Comparison of ENCODE assay signal across 1 cellular context in the genomic region with DNA sequence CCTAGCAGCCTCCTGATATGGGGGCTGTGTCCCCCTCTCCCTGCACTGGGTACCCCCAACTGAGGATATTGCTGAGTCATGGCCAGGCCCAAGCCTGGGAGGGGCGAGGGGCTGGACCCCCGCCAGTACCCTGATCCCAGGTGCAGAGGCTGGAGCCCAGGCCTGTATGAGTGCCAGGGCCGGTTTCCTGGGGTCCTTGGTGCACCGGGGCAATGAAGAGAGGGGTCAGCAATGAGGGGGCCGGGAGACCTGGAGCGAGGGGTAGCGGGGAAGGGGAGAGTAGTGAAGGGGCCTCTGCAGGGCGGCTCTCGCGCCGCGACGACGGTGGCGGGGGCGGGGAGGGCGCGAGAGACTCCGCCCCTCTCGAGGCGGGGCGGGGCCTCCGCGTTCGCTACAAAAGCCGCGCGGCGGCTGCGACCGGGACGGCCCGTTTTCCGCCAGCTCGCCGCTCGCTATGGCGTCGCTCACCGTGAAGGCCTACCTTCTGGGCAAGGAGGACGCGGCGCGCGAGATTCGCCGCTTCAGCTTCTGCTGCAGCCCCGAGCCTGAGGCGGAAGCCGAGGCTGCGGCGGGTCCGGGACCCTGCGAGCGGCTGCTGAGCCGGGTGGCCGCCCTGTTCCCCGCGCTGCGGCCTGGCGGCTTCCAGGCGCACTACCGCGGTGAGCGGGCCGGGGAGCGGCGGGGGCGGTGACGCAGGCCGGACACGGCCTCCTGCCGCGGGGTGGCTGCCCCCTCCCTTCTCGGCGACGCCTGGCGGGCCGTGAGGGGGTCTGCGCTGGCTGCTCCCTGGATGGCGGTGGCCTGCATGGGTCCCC.
TF ChIP-seq lines count a peak whose summit lies in the region.

A gene (plus strand): TSS at position 423 of the 815 bp plus-strand sequence. CDS start 32 bp downstream, at position 455.

TF ChIP-seq in HepG2, 621 proteins besides CTCF, POLR2A, EP300 and RAD21 (continued from another document and continues in another):
- TF ChIP-seq, protein P1, sequence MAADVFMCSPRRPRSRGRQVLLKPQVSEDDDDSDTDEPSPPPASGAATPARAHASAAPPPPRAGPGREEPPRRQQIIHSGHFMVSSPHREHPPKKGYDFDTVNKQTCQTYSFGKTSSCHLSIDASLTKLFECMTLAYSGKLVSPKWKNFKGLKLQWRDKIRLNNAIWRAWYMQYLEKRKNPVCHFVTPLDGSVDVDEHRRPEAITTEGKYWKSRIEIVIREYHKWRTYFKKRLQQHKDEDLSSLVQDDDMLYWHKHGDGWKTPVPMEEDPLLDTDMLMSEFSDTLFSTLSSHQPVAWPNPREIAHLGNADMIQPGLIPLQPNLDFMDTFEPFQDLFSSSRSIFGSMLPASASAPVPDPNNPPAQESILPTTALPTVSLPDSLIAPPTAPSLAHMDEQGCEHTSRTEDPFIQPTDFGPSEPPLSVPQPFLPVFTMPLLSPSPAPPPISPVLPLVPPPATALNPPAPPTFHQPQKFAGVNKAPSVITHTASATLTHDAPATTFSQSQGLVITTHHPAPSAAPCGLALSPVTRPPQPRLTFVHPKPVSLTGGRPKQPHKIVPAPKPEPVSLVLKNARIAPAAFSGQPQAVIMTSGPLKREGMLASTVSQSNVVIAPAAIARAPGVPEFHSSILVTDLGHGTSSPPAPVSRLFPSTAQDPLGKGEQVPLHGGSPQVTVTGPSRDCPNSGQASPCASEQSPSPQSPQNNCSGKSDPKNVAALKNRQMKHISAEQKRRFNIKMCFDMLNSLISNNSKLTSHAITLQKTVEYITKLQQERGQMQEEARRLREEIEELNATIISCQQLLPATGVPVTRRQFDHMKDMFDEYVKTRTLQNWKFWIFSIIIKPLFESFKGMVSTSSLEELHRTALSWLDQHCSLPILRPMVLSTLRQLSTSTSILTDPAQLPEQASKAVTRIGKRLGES (CRISPR knock-in tag; IDR thresholded peaks at IDR 0.05; ENCODE audit: borderline replicate concordance): no peak; the same call in 1 of the 2 replicates
- TF ChIP-seq, protein P2, sequence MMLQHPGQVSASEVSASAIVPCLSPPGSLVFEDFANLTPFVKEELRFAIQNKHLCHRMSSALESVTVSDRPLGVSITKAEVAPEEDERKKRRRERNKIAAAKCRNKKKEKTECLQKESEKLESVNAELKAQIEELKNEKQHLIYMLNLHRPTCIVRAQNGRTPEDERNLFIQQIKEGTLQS (CRISPR knock-in tag; IDR thresholded peaks at IDR 0.05): no peak; the same call in 1 of the 2 replicates
- peak; percentile 61 for TF ChIP-seq FOXO1 (CRISPR knock-in tag; IDR thresholded peaks at IDR 0.05)
- no peak for TF ChIP-seq SP1 (IDR thresholded peaks at IDR 0.05)
- peak; percentile 60 for TF ChIP-seq SP1 (CRISPR knock-in tag; IDR thresholded peaks at IDR 0.05)
- no peak; the same call in 1 of the 2 replicates for TF ChIP-seq REPIN1 (CRISPR knock-in tag; IDR thresholded peaks at IDR 0.05; ENCODE audit: borderline replicate concordance, low read depth)
- TF ChIP-seq ZNF205 (CRISPR knock-in tag; IDR thresholded peaks at IDR 0.05): no peak
- TF ChIP-seq NFIB (CRISPR knock-in tag; IDR thresholded peaks at IDR 0.05; ENCODE audit: borderline replicate concordance): no peak
- TF ChIP-seq ZNF556 (CRISPR knock-in tag; IDR thresholded peaks at IDR 0.05; ENCODE audit: borderline replicate concordance): peak; percentile 60; the same call in 1 of the 2 replicates
- 0 out of 2 replicates have a peak, but pooled peaks have one; percentile 55 for TF ChIP-seq NCOA2 (CRISPR knock-in tag; IDR thresholded peaks at IDR 0.05)
- peak; percentile 76; the same call in 1 of the 2 replicates for TF ChIP-seq ZNF776 (CRISPR knock-in tag; IDR thresholded peaks at IDR 0.05)
- TF ChIP-seq ZBTB7A (CRISPR knock-in tag; IDR thresholded peaks at IDR 0.05): peak; percentile 17; the same call in 1 of the 2 replicates
- no peak for TF ChIP-seq ZNF484 (CRISPR knock-in tag; IDR thresholded peaks at IDR 0.05; ENCODE audit: borderline replicate concordance, low read depth)
- TF ChIP-seq ZNF629 (CRISPR knock-in tag; conservative IDR thresholded peaks at IDR 0.05): no peak; the same call in 1 of the 2 replicates
- TF ChIP-seq, protein P3, sequence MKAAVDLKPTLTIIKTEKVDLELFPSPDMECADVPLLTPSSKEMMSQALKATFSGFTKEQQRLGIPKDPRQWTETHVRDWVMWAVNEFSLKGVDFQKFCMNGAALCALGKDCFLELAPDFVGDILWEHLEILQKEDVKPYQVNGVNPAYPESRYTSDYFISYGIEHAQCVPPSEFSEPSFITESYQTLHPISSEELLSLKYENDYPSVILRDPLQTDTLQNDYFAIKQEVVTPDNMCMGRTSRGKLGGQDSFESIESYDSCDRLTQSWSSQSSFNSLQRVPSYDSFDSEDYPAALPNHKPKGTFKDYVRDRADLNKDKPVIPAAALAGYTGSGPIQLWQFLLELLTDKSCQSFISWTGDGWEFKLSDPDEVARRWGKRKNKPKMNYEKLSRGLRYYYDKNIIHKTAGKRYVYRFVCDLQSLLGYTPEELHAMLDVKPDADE (CRISPR knock-in tag; IDR thresholded peaks at IDR 0.05): no peak
- 0 out of 2 replicates have a peak, but pooled peaks have one; percentile 49 for TF ChIP-seq ZNF713 (CRISPR knock-in tag; IDR thresholded peaks at IDR 0.05)
- TF ChIP-seq, protein P4, sequence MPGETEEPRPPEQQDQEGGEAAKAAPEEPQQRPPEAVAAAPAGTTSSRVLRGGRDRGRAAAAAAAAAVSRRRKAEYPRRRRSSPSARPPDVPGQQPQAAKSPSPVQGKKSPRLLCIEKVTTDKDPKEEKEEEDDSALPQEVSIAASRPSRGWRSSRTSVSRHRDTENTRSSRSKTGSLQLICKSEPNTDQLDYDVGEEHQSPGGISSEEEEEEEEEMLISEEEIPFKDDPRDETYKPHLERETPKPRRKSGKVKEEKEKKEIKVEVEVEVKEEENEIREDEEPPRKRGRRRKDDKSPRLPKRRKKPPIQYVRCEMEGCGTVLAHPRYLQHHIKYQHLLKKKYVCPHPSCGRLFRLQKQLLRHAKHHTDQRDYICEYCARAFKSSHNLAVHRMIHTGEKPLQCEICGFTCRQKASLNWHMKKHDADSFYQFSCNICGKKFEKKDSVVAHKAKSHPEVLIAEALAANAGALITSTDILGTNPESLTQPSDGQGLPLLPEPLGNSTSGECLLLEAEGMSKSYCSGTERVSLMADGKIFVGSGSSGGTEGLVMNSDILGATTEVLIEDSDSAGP (CRISPR knock-in tag; IDR thresholded peaks at IDR 0.05; ENCODE audit: borderline replicate concordance): no peak; the same call in 1 of the 2 replicates
- TF ChIP-seq NFATC3 (CRISPR knock-in tag; IDR thresholded peaks at IDR 0.05): no peak
- TF ChIP-seq NFKB2 (CRISPR knock-in tag; IDR thresholded peaks at IDR 0.05; ENCODE audit: borderline replicate concordance): peak; percentile 71; the same call in 1 of the 2 replicates
- peak; percentile 39; the same call in 1 of the 2 replicates for TF ChIP-seq ZNF224 (CRISPR knock-in tag; IDR thresholded peaks at IDR 0.05)
- peak; percentile 69; the same call in 1 of the 2 replicates for TF ChIP-seq BORCS8-MEF2B (CRISPR knock-in tag; IDR thresholded peaks at IDR 0.05)
- no peak for TF ChIP-seq TCF7 (IDR thresholded peaks at IDR 0.05; ENCODE audit: low read depth)
- TF ChIP-seq, protein P5, sequence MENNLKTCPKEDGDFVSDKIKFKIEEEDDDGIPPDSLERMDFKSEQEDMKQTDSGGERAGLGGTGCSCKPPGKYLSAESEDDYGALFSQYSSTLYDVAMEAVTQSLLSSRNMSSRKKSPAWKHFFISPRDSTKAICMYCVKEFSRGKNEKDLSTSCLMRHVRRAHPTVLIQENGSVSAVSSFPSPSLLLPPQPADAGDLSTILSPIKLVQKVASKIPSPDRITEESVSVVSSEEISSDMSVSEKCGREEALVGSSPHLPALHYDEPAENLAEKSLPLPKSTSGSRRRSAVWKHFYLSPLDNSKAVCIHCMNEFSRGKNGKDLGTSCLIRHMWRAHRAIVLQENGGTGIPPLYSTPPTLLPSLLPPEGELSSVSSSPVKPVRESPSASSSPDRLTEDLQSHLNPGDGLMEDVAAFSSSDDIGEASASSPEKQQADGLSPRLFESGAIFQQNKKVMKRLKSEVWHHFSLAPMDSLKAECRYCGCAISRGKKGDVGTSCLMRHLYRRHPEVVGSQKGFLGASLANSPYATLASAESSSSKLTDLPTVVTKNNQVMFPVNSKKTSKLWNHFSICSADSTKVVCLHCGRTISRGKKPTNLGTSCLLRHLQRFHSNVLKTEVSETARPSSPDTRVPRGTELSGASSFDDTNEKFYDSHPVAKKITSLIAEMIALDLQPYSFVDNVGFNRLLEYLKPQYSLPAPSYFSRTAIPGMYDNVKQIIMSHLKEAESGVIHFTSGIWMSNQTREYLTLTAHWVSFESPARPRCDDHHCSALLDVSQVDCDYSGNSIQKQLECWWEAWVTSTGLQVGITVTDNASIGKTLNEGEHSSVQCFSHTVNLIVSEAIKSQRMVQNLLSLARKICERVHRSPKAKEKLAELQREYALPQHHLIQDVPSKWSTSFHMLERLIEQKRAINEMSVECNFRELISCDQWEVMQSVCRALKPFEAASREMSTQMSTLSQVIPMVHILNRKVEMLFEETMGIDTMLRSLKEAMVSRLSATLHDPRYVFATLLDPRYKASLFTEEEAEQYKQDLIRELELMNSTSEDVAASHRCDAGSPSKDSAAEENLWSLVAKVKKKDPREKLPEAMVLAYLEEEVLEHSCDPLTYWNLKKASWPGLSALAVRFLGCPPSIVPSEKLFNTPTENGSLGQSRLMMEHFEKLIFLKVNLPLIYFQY (CRISPR knock-in tag; IDR thresholded peaks at IDR 0.05; ENCODE audit: borderline replicate concordance): peak; percentile 65; the same call in 1 of the 2 replicates
- TF ChIP-seq, protein P6, sequence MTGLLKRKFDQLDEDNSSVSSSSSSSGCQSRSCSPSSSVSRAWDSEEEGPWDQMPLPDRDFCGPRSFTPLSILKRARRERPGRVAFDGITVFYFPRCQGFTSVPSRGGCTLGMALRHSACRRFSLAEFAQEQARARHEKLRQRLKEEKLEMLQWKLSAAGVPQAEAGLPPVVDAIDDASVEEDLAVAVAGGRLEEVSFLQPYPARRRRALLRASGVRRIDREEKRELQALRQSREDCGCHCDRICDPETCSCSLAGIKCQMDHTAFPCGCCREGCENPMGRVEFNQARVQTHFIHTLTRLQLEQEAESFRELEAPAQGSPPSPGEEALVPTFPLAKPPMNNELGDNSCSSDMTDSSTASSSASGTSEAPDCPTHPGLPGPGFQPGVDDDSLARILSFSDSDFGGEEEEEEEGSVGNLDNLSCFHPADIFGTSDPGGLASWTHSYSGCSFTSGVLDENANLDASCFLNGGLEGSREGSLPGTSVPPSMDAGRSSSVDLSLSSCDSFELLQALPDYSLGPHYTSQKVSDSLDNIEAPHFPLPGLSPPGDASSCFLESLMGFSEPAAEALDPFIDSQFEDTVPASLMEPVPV (CRISPR knock-in tag; IDR thresholded peaks at IDR 0.05): no peak
- no peak for TF ChIP-seq SMAD9 (CRISPR knock-in tag; IDR thresholded peaks at IDR 0.05)
- no peak for TF ChIP-seq NR2F6 (IDR thresholded peaks at IDR 0.05)
- TF ChIP-seq NR2F6 (CRISPR knock-in tag; IDR thresholded peaks at IDR 0.05): 0 out of 2 replicates have a peak, but pooled peaks have one; percentile 7
- no peak for TF ChIP-seq TAF15 (IDR thresholded peaks at IDR 0.05; ENCODE audit: low read depth, low read length, poor library complexity, severe bottlenecking)
- TF ChIP-seq ATF7-NPFF (CRISPR knock-in tag; IDR thresholded peaks at IDR 0.05; ENCODE audit: low read depth): peak; percentile 93
- 0 out of 2 replicates have a peak, but pooled peaks have one; percentile 28 for TF ChIP-seq NCOR1 (IDR thresholded peaks at IDR 0.05; ENCODE audit: borderline replicate concordance, low read length)
- TF ChIP-seq, protein P7, sequence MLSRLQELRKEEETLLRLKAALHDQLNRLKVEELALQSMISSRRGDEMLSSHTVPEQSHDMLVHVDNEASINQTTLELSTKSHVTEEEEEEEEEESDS (CRISPR knock-in tag; IDR thresholded peaks at IDR 0.05; ENCODE audit: borderline replicate concordance): no peak
- TF ChIP-seq ZNF382 (CRISPR knock-in tag; IDR thresholded peaks at IDR 0.05; ENCODE audit: borderline replicate concordance): no peak
- TF ChIP-seq, protein P8, sequence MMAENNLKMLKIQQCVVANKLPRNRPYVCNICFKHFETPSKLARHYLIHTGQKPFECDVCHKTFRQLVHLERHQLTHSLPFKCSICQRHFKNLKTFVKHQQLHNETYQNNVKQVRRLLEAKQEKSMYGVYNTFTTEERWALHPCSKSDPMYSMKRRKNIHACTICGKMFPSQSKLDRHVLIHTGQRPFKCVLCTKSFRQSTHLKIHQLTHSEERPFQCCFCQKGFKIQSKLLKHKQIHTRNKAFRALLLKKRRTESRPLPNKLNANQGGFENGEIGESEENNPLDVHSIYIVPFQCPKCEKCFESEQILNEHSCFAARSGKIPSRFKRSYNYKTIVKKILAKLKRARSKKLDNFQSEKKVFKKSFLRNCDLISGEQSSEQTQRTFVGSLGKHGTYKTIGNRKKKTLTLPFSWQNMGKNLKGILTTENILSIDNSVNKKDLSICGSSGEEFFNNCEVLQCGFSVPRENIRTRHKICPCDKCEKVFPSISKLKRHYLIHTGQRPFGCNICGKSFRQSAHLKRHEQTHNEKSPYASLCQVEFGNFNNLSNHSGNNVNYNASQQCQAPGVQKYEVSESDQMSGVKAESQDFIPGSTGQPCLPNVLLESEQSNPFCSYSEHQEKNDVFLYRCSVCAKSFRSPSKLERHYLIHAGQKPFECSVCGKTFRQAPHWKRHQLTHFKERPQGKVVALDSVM (CRISPR knock-in tag; IDR thresholded peaks at IDR 0.05): peak; percentile 58
- no peak for TF ChIP-seq ZNF20 (CRISPR knock-in tag; IDR thresholded peaks at IDR 0.05)
- TF ChIP-seq, protein P9, sequence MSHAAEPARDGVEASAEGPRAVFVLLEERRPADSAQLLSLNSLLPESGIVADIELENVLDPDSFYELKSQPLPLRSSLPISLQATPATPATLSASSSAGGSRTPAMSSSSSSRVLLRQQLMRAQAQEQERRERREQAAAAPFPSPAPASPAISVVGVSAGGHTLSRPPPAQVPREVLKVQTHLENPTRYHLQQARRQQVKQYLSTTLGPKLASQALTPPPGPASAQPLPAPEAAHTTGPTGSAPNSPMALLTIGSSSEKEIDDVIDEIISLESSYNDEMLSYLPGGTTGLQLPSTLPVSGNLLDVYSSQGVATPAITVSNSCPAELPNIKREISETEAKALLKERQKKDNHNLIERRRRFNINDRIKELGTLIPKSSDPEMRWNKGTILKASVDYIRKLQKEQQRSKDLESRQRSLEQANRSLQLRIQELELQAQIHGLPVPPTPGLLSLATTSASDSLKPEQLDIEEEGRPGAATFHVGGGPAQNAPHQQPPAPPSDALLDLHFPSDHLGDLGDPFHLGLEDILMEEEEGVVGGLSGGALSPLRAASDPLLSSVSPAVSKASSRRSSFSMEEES (CRISPR knock-in tag; IDR thresholded peaks at IDR 0.05): peak; percentile 62
- peak; percentile 61; the same call in 1 of the 2 replicates for TF ChIP-seq ZNF441 (CRISPR knock-in tag; IDR thresholded peaks at IDR 0.05; ENCODE audit: borderline replicate concordance)
- TF ChIP-seq ZNF263 (CRISPR knock-in tag; IDR thresholded peaks at IDR 0.05): 0 out of 2 replicates have a peak, but pooled peaks have one; percentile 36
- TF ChIP-seq KDM4B (CRISPR knock-in tag; IDR thresholded peaks at IDR 0.05): peak; percentile 60; the same call in 1 of the 2 replicates
- TF ChIP-seq U2AF1 (optimal IDR thresholded peaks at IDR 0.05; ENCODE audit: low read depth, low read length): peak; percentile 7
- peak; percentile 56; the same call in 1 of the 2 replicates for TF ChIP-seq HNF4G (IDR thresholded peaks at IDR 0.05; ENCODE audit: borderline replicate concordance, low read depth, low read length)
- TF ChIP-seq HNF4G (CRISPR knock-in tag; IDR thresholded peaks at IDR 0.05; ENCODE audit: borderline replicate concordance, low read depth): no peak
